27 cellular contexts compared by ENCODE assay signal in the genomic region with DNA sequence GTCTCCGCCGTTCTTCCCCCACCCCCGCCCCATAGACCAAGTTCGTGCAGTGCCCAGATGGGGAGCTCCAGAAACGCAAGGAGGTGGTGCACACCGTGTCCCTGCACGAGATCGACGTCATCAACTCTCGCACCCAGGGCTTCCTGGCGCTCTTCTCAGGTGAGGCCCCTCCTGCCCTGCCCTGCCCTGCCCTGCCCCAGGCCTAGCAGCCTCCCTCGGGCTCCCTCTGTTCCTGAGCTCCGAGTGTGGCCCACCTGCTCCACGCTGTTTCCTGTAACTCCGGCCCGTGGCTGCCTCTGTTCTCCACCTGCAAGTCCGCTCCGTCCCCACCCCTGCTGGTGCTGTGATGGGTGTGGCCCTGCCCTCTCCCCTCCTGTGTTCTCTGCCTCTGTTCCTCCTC. TPM values are rescaled to one million over a fixed set of nuclear protein-coding genes. Genes with fewer than 3 reads are reported as not detected.
"Had no signal": no experiment of that assay in that cellular context is flagged by ENCODE, and none has a peak within 500 bp of the region (broad histone marks: within the 10 kb centered on the region; RNA-seq: fewer than 3 reads in every experiment).

No MANE protein-coding gene starts in this region.

- H3K9me3 Mint-ChIP-seq: IgD-negative memory B cell, T-cell had no signal

- DNase-seq: KBM-7, MV-4-11, NCI-H1048, NCI-H1105, NCI-H1417, NCI-H1436 treated with DMSO at 0.1 percent for 48 hours, NCI-H1694, NCI-H1930, NCI-H2081, NCI-H2171, NCI-H226, NCI-H446, NCI-H510A, NCI-H524 treated with DMSO at 0.1 percent for 48 hours, NCI-H69, NCI-H774, Right ventricle myocardium superior, RPMI8226, SK-N-SH, SW 1271, T-cell had no signal

- H3K4me3 Mint-ChIP-seq: IgD-negative memory B cell, T-cell had no signal

- H3K27me3 Mint-ChIP-seq: IgD-negative memory B cell, T-cell had no signal

- ATAC-seq: HepG2 had no signal

- H3K9me3 ChIP-seq: SK-N-SH had no signal

- H3K27ac Mint-ChIP-seq: T-cell had no signal

- H3K9ac ChIP-seq: SK-N-SH had no signal

- H3K4me2 ChIP-seq: SK-N-SH had no signal

- H3K4me1 Mint-ChIP-seq: IgD-negative memory B cell, T-cell had no signal

- H3K36me3 Mint-ChIP-seq: IgD-negative memory B cell had no signal

RNA-seq across cellular contexts. Expression of a gene that starts 6.4 kb away (rescaled TPM):
- total RNA-seq: HepG2, HT1080, LHCN-M2, MCF 10A, Right ventricle myocardium superior, SK-MEL-5 had no signal
- polyA plus RNA-seq: HepG2 had no signal

RNA-seq across cellular contexts. Expression of a gene that starts 13.7 kb away (rescaled TPM):
- total RNA-seq: HepG2, HT1080, LHCN-M2, MCF 10A, Right ventricle myocardium superior, SK-MEL-5, T-cell had no signal
- polyA plus RNA-seq: HepG2, IgD-negative memory B cell had no signal

RNA-seq across cellular contexts. Expression of a gene that starts 21.2 kb away (rescaled TPM):
- total RNA-seq: HepG2, LHCN-M2, MCF 10A, Right ventricle myocardium superior, SK-MEL-5, T-cell had no signal
- polyA plus RNA-seq: HepG2, IgD-negative memory B cell had no signal
